ENCODE assay signal across 9 cellular contexts in the genomic region with DNA sequence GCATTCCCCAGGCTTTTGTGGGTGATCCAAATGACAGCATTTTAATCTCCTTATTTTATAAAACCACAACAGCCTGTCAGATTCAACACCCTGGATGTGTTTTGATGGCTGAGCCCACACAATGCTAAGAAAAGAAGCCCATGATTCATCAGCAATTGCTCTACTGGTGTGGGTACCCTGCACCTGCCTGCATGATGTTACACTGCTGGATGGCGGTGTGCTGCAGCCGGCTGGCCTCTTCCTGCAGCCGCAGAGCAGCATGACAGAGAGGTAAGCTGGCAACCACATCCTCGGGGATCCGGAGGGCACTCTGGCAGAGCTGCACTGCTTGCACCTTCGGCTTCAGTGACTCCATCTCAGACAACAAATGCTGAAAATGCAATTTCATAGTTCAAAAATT.
DNase-seq lines count a peak whose midpoint lies in the region; ATAC-seq lines count a peak whose summit lies in the region.
"Had no signal": no experiment of that assay in that cellular context is flagged by ENCODE, and none has a peak within 500 bp of the region (broad histone marks: within the 10 kb centered on the region; RNA-seq: fewer than 3 reads in every experiment).

No MANE protein-coding gene starts in this region.

- intact Hi-C loops in left ventricle myocardium superior (cut with micrococcal nuclease), result no loop called here

- no peak overlapping the region for H3K27ac Mint-ChIP-seq in T-cell
- H3K27ac Mint-ChIP-seq in activated naive CD8-positive, alpha-beta T cell treated with anti-CD3 and anti-CD28 coated beads, Interleukin-2, amount 10 ng/mL, durations not matched to agents 7 days and 5 days, result peak overlapping the region; percentile 51

- peaks cover 22 to 37% (median 31%) of the 10 kb centered on the region in 3 donors for H3K4me1 Mint-ChIP-seq in T-cell
- H3K4me1 Mint-ChIP-seq in activated naive CD8-positive, alpha-beta T cell treated with anti-CD3 and anti-CD28 coated beads, Interleukin-2, amount 10 ng/mL, durations not matched to agents 7 days and 5 days, result peaks cover 30% of the 10 kb centered on the region

- ATAC-seq in GM21367 (IDR thresholded peaks at IDR 0.05; ENCODE audit: unreplicated experiment) (peak; percentile 68), T-cell (replicated peaks in 1 of 4) (peak; percentile 99 to 100 (median 99)), left ventricle myocardium superior (no peak), HG03520 (IDR thresholded peaks at IDR 0.05; ENCODE audit: unreplicated experiment) (no peak)
- peak; percentile 100 for ATAC-seq in activated naive CD8-positive, alpha-beta T cell treated with anti-CD3 and anti-CD28 coated beads, Interleukin-2, amount 10 ng/mL, durations not matched to agents 7 days and 5 days (ENCODE audit: low read depth)

- H3K36me3 Mint-ChIP-seq in T-cell, result no peaks in the 10 kb centered on the region
- no peaks in the 10 kb centered on the region for H3K36me3 Mint-ChIP-seq in activated naive CD8-positive, alpha-beta T cell treated with anti-CD3 and anti-CD28 coated beads, Interleukin-2, amount 10 ng/mL, durations not matched to agents 7 days and 5 days

- no peaks in the 10 kb centered on the region for H3K27me3 Mint-ChIP-seq in T-cell
- H3K27me3 Mint-ChIP-seq in activated naive CD8-positive, alpha-beta T cell treated with anti-CD3 and anti-CD28 coated beads, Interleukin-2, amount 10 ng/mL, durations not matched to agents 7 days and 5 days, result peaks cover 2% of the 10 kb centered on the region

- H3K9me3 Mint-ChIP-seq in T-cell, result no peaks in the 10 kb centered on the region
- no peaks in the 10 kb centered on the region for H3K9me3 Mint-ChIP-seq in activated naive CD8-positive, alpha-beta T cell treated with anti-CD3 and anti-CD28 coated beads, Interleukin-2, amount 10 ng/mL, durations not matched to agents 7 days and 5 days

- peak overlapping the region in 1 of 3 donors; percentile 5 for H3K4me3 Mint-ChIP-seq in T-cell
- no peak overlapping the region for H3K4me3 Mint-ChIP-seq in activated naive CD8-positive, alpha-beta T cell treated with anti-CD3 and anti-CD28 coated beads, Interleukin-2, amount 10 ng/mL, durations not matched to agents 7 days and 5 days
- H3K4me3 Mint-ChIP-seq: neural crest cell had no signal

- POLR2A ChIA-PET in T-cell (lab: Charles Lee), result no interaction called here
- POLR2A ChIA-PET in activated naive CD8-positive, alpha-beta T cell treated with anti-CD3 and anti-CD28 coated beads, Interleukin-2, amount 10 ng/mL, durations not matched to agents 7 days and 5 days (lab: Charles Lee), result interaction anchor here (2.5 kb wide), 1 partner anchor 8 kb away, joined by 13 read pairs; no protein-coding TSS in a partner anchor

- CTCF ChIA-PET in T-cell (lab: Charles Lee), result interaction anchor here (0.6 to 2.7 kb wide), 7 partner anchors 8 to 864 kb away, joined by 3 to 12 read pairs (median 4); no protein-coding TSS in a partner anchor

- DNase-seq in T-cell (peak; percentile 51 to 85 (median 71)), NCI-H82 treated with DMSO at 0.1 percent for 48 hours (lab: John Stamatoyannopoulos, UW; ENCODE audit: unreplicated experiment) (no peak), left ventricle myocardium superior (no peak), NCI-H526 (lab: John Stamatoyannopoulos, UW) (no peak)
- DNase-seq in activated naive CD8-positive, alpha-beta T cell treated with anti-CD3 and anti-CD28 coated beads, Interleukin-2, amount 10 ng/mL, durations not matched to agents 7 days and 5 days, result peak; percentile 71
- DNase-seq in stimulated activated CD8-positive, alpha-beta memory T cell treated with anti-CD3 and anti-CD28 coated beads, Interleukin-12 subunit alpha, Interleukin-12 subunit beta, amount 100 ng/mL, for 1 hour (ENCODE audit: low read depth), result peak; percentile 37

Comparison
In these comparisons a context has a peak if more than half of its experiments do, and no peak if none do; other contexts are left out.
1. ATAC-seq: peak in GM21367 (single experiment), T-cell (4 of 4) and activated naive CD8-positive, alpha-beta T cell treated with anti-CD3 and anti-CD28 coated beads, Interleukin-2, amount 10 ng/mL, durations not matched to agents 7 days and 5 days (single experiment); none in left ventricle myocardium superior (single experiment) and HG03520 (single experiment).
2. DNase-seq: peak in T-cell (34 of 34), activated naive CD8-positive, alpha-beta T cell treated with anti-CD3 and anti-CD28 coated beads, Interleukin-2, amount 10 ng/mL, durations not matched to agents 7 days and 5 days (single experiment) and stimulated activated CD8-positive, alpha-beta memory T cell treated with anti-CD3 and anti-CD28 coated beads, Interleukin-12 subunit alpha, Interleukin-12 subunit beta, amount 100 ng/mL, for 1 hour (single experiment); none in NCI-H82 treated with DMSO at 0.1 percent for 48 hours (single experiment), left ventricle myocardium superior (single experiment) and NCI-H526 (0 of 2).